In genomic region chr10:103475437-103475836, GRCh38 we compare ENCODE assay signal across 17 cellular contexts. TPM values are rescaled to one million over a fixed set of nuclear protein-coding genes. Genes with fewer than 3 reads are reported as not detected.
A peak's percentile ranks its signal among the peaks of the same experiment; 100 is the strongest.
DNase-seq lines count a peak whose midpoint lies in the region; ATAC-seq, FAIRE-seq and TF ChIP-seq lines count a peak whose summit lies in the region.
"Had no signal": no experiment of that assay in that cellular context is flagged by ENCODE, and none has a peak within 500 bp of the region (broad histone marks: within the 10 kb centered on the region; RNA-seq: fewer than 3 reads in every experiment).

No MANE protein-coding gene starts in this region.

- H3K9ac ChIP-seq in trophoblast cell (ENCODE audit: low read length) = no peak overlapping the region
- H3K9ac ChIP-seq: BLaER1, GM23248 had no signal

- no peak overlapping the region for H3K4me3 Mint-ChIP-seq in activated naive CD8-positive, alpha-beta T cell treated with anti-CD3 and anti-CD28 coated beads, Interleukin-2, amount 10 ng/mL, durations not matched to agents 7 days and 5 days
- H3K4me3 Mint-ChIP-seq in activated naive CD8-positive, alpha-beta T cell treated with anti-CD3 and anti-CD28 coated beads for 36 hours = no peak overlapping the region
- H3K4me3 Mint-ChIP-seq in effector memory CD8-positive, alpha-beta T cell = no peak overlapping the region
- H3K4me3 Mint-ChIP-seq: CD8-positive, alpha-beta memory T cell; H9 had no signal

- peaks cover 7% of the 10 kb centered on the region for H3K36me3 Mint-ChIP-seq in activated naive CD8-positive, alpha-beta T cell treated with anti-CD3 and anti-CD28 coated beads, Interleukin-2, amount 10 ng/mL, durations not matched to agents 7 days and 5 days
- H3K36me3 Mint-ChIP-seq in activated naive CD8-positive, alpha-beta T cell treated with anti-CD3 and anti-CD28 coated beads for 36 hours = no peaks in the 10 kb centered on the region
- peaks cover 5% of the 10 kb centered on the region for H3K36me3 Mint-ChIP-seq in effector memory CD8-positive, alpha-beta T cell (ENCODE audit: insufficient read depth)

- no peak for TF ChIP-seq EP300 in Ishikawa (IDR thresholded peaks at IDR 0.05; ENCODE audit: borderline replicate concordance)

- H2BK120ac ChIP-seq in trophoblast cell (ENCODE audit: insufficient read depth, low read length, poor library complexity) = no peak overlapping the region

- TF ChIP-seq POLR2A in lower leg skin (IDR thresholded peaks at IDR 0.05) = no peak

- no peak overlapping the region for H3K23ac ChIP-seq in trophoblast cell (ENCODE audit: low read length)

- H2BK12ac ChIP-seq in trophoblast cell (ENCODE audit: low read length) = no peak overlapping the region

- no peak overlapping the region for H3K14ac ChIP-seq in trophoblast cell (ENCODE audit: low read length)

- no peak for TF ChIP-seq RAD21 in Ishikawa (IDR thresholded peaks at IDR 0.05; ENCODE audit: low read depth)

- intact Hi-C loops in pancreas (cut with DNase I) (loop anchor here in 2 of 3 donors (5.0 kb wide), 2 partner anchors 43 to 63 kb away; no protein-coding TSS in a partner anchor), lower leg skin (cut with DNase I; ENCODE audit: low total_unique reads) (no loop called here)

- no peak overlapping the region for H3K18ac ChIP-seq in trophoblast cell (ENCODE audit: low read length)

- no peak overlapping the region for H4K91ac ChIP-seq in trophoblast cell (ENCODE audit: low read depth, low read length)

- H3K27me3 ChIP-seq in trophoblast cell (ENCODE audit: insufficient read depth, low read length) = no peaks in the 10 kb centered on the region
- H3K27me3 ChIP-seq in pancreas = no peaks in the 10 kb centered on the region
- H3K27me3 ChIP-seq: BLaER1 had no signal

- no peaks in the 10 kb centered on the region for H3K9me3 ChIP-seq in trophoblast cell (ENCODE audit: insufficient read depth, low read depth, low read length)
- H3K9me3 ChIP-seq in pancreas = no peaks in the 10 kb centered on the region
- H3K9me3 ChIP-seq: BLaER1 had no signal

- POLR2A ChIA-PET in activated naive CD8-positive, alpha-beta T cell treated with anti-CD3 and anti-CD28 coated beads, Interleukin-2, amount 10 ng/mL, durations not matched to agents 7 days and 5 days (lab: Charles Lee) = interaction anchor here (0.7 to 3.6 kb wide), 3 partner anchors 16 to 23 kb away, joined by 3 to 40 read pairs (median 3); partner anchors contain the start of gene CALHM2

- no peaks in the 10 kb centered on the region for H3K79me1 ChIP-seq in trophoblast cell (ENCODE audit: low read length)

- peaks cover 44% of the 10 kb centered on the region for H3K4me1 Mint-ChIP-seq in activated naive CD8-positive, alpha-beta T cell treated with anti-CD3 and anti-CD28 coated beads, Interleukin-2, amount 10 ng/mL, durations not matched to agents 7 days and 5 days
- peaks cover 20% of the 10 kb centered on the region for H3K4me1 Mint-ChIP-seq in activated naive CD8-positive, alpha-beta T cell treated with anti-CD3 and anti-CD28 coated beads for 36 hours
- peaks cover 28 to 33% of the 10 kb centered on the region in 2 donors for H3K4me1 Mint-ChIP-seq in effector memory CD8-positive, alpha-beta T cell (ENCODE audit: low read depth in 2 of 2)

- no peak overlapping the region for H2AK5ac ChIP-seq in trophoblast cell (ENCODE audit: low read length)

- H3K4me2 ChIP-seq in trophoblast cell (ENCODE audit: low read length) = no peak overlapping the region
- H3K4me2 ChIP-seq: BLaER1 had no signal

- no peak for TF ChIP-seq CTCF in pancreas (IDR thresholded peaks at IDR 0.05)
- no peak for TF ChIP-seq CTCF in lower leg skin (IDR thresholded peaks at IDR 0.05)

- H3K4ac ChIP-seq in trophoblast cell (ENCODE audit: low read depth, low read length) = no peak overlapping the region

- H4K8ac ChIP-seq in trophoblast cell (ENCODE audit: low read depth, low read length) = no peak overlapping the region

- DNase-seq in activated naive CD8-positive, alpha-beta T cell treated with anti-CD3 and anti-CD28 coated beads, Interleukin-2, amount 10 ng/mL, durations not matched to agents 7 days and 5 days = no peak
- no peak for DNase-seq in activated naive CD8-positive, alpha-beta T cell treated with anti-CD3 and anti-CD28 coated beads for 36 hours
- DNase-seq in effector memory CD8-positive, alpha-beta T cell = no peak
- no peak for DNase-seq in trophoblast cell
- DNase-seq in DMS 273 treated with DMSO at 0.1 percent for 48 hours (lab: John Stamatoyannopoulos, UW) = no peak
- no peak for DNase-seq in pancreas
- no peak for DNase-seq in lower leg skin (ENCODE audit: low spot score in 2 of 2)
- DNase-seq: 8988T; AML-193; CD8-positive, alpha-beta memory T cell; GM23248; H9 had no signal

- no CpG with 5 or more reads among the region's 4 CpGs for WGBS in trophoblast cell (ENCODE audit: extremely low coverage, insufficient coverage, insufficient read length)
- WGBS in pancreas, 2 donors = 78 to 79% methylated on average over 4 of the region's 4 CpGs
- WGBS in lower leg skin, 2 donors = 78 to 90% methylated on average over 3 to 4 of the region's 4 CpGs

- no peak for FAIRE-seq in pancreas (lab: Jason Lieb, UNC)
- FAIRE-seq: GM12891 had no signal

- no peak overlapping the region for H3K27ac ChIP-seq in trophoblast cell (ENCODE audit: low read depth, low read length)
- no peak overlapping the region for H3K27ac ChIP-seq in pancreas
- H3K27ac ChIP-seq: BLaER1, GM23248 had no signal

- no peak for ATAC-seq in activated naive CD8-positive, alpha-beta T cell treated with anti-CD3 and anti-CD28 coated beads, Interleukin-2, amount 10 ng/mL, durations not matched to agents 7 days and 5 days (ENCODE audit: low read depth)
- no peak for ATAC-seq in effector memory CD8-positive, alpha-beta T cell (replicated peaks)
- no peak for ATAC-seq in pancreas

- H3K27ac Mint-ChIP-seq in activated naive CD8-positive, alpha-beta T cell treated with anti-CD3 and anti-CD28 coated beads, Interleukin-2, amount 10 ng/mL, durations not matched to agents 7 days and 5 days = peak overlapping the region; percentile 31
- no peak overlapping the region for H3K27ac Mint-ChIP-seq in activated naive CD8-positive, alpha-beta T cell treated with anti-CD3 and anti-CD28 coated beads for 36 hours
- H3K27ac Mint-ChIP-seq in effector memory CD8-positive, alpha-beta T cell = peak overlapping the region; percentile 19 to 41

- H3K4me1 ChIP-seq in trophoblast cell (ENCODE audit: control insufficient read depth in 1 of 2, insufficient read depth in 2 of 2, low read length in 2 of 2) (peaks cover 2 to 3% of the 10 kb centered on the region in 2 experiments), pancreas (no peaks in the 10 kb centered on the region)

- no peak overlapping the region for H2AFZ ChIP-seq in trophoblast cell (ENCODE audit: insufficient read depth, low read length, poor library complexity)
- H2AFZ ChIP-seq: GM23248 had no signal

- H3K36me3 ChIP-seq in trophoblast cell (ENCODE audit: control insufficient read depth in 1 of 2, insufficient read depth in 2 of 2, low read length in 2 of 2) (no peaks in the 10 kb centered on the region), pancreas (no peaks in the 10 kb centered on the region)
- H3K36me3 ChIP-seq: BLaER1 had no signal

- H3K9me3 Mint-ChIP-seq in activated naive CD8-positive, alpha-beta T cell treated with anti-CD3 and anti-CD28 coated beads, Interleukin-2, amount 10 ng/mL, durations not matched to agents 7 days and 5 days = peaks cover 3% of the 10 kb centered on the region
- no peaks in the 10 kb centered on the region for H3K9me3 Mint-ChIP-seq in activated naive CD8-positive, alpha-beta T cell treated with anti-CD3 and anti-CD28 coated beads for 36 hours
- H3K9me3 Mint-ChIP-seq in effector memory CD8-positive, alpha-beta T cell = no peaks in the 10 kb centered on the region
- H3K9me3 Mint-ChIP-seq: CD8-positive, alpha-beta memory T cell; H9 had no signal

- no peak overlapping the region for H4K12ac ChIP-seq in trophoblast cell (ENCODE audit: low read depth, low read length)

- no peaks in the 10 kb centered on the region for H3K27me3 Mint-ChIP-seq in activated naive CD8-positive, alpha-beta T cell treated with anti-CD3 and anti-CD28 coated beads, Interleukin-2, amount 10 ng/mL, durations not matched to agents 7 days and 5 days
- H3K27me3 Mint-ChIP-seq in activated naive CD8-positive, alpha-beta T cell treated with anti-CD3 and anti-CD28 coated beads for 36 hours = no peaks in the 10 kb centered on the region
- no peaks in the 10 kb centered on the region for H3K27me3 Mint-ChIP-seq in effector memory CD8-positive, alpha-beta T cell
- H3K27me3 Mint-ChIP-seq: CD8-positive, alpha-beta memory T cell had no signal

- no peak overlapping the region for H2BK5ac ChIP-seq in trophoblast cell (ENCODE audit: low read depth, low read length, poor library complexity)

- H3K4me3 ChIP-seq in trophoblast cell (ENCODE audit: low read depth, low read length) = peak overlapping the region; percentile 43
- H3K4me3 ChIP-seq in pancreas = no peak overlapping the region
- H3K4me3 ChIP-seq in lower leg skin (ENCODE audit: low read depth, poor library complexity, severe bottlenecking) = no peak overlapping the region
- H3K4me3 ChIP-seq: BLaER1, GM23248 had no signal

- no peaks in the 10 kb centered on the region for H3K79me2 ChIP-seq in trophoblast cell (ENCODE audit: control insufficient read depth, insufficient read depth, low read length, poor library complexity)

RNA-seq across cellular contexts. Expression of gene CALHM3, which starts 3.6 kb away (rescaled TPM):
- under 1 TPM; 0.17 to 0.67 TPM for total RNA-seq in activated naive CD8-positive, alpha-beta T cell treated with anti-CD3 and anti-CD28 coated beads, Interleukin-2, amount 10 ng/mL, durations not matched to agents 7 days and 5 days
- total RNA-seq in activated naive CD8-positive, alpha-beta T cell treated with anti-CD3 and anti-CD28 coated beads for 36 hours = not detected
- 0.33 and 0.36 TPM in 2 replicates for polyA plus RNA-seq in trophoblast cell (2013)
- total RNA-seq in pancreas (under 1 TPM; 0.08 to 0.58 (median 0.17) TPM), lower leg skin (not detected)
- polyA plus RNA-seq in pancreas = 1 to 10 TPM in 1 of 2 donors, under 1 TPM in 1; 0.11 to 1.5 TPM
- total RNA-seq: CD8-positive, alpha-beta memory T cell; GM23248; H9; HT1080 had no signal
- polyA plus RNA-seq: CD8-positive, alpha-beta memory T cell; GM23248 had no signal

RNA-seq across cellular contexts. Expression of gene CALHM1, which starts 16.7 kb away (rescaled TPM):
- total RNA-seq in activated naive CD8-positive, alpha-beta T cell treated with anti-CD3 and anti-CD28 coated beads, Interleukin-2, amount 10 ng/mL, durations not matched to agents 7 days and 5 days = under 1 TPM; 0.74 to 0.94 TPM
- total RNA-seq in activated naive CD8-positive, alpha-beta T cell treated with anti-CD3 and anti-CD28 coated beads for 36 hours = not detected
- 0.01 TPM in 1 of 2 replicates, not detected in the other for polyA plus RNA-seq in trophoblast cell (2013)
- total RNA-seq in pancreas (under 1 TPM in 1 of 6 donors, not detected in 5; 0.16 TPM), lower leg skin (not detected)
- not detected for polyA plus RNA-seq in pancreas
- total RNA-seq: CD8-positive, alpha-beta memory T cell; Daoy; GM23248; HT1080 had no signal
- polyA plus RNA-seq: CD8-positive, alpha-beta memory T cell had no signal

RNA-seq across cellular contexts. Expression of gene NEURL1, which starts 18.1 kb away (rescaled TPM):
- total RNA-seq in activated naive CD8-positive, alpha-beta T cell treated with anti-CD3 and anti-CD28 coated beads, Interleukin-2, amount 10 ng/mL, durations not matched to agents 7 days and 5 days = 1 to 10 TPM; 1.6 to 2.0 TPM
- 1 to 10 TPM; 3.1 to 3.2 TPM for total RNA-seq in activated naive CD8-positive, alpha-beta T cell treated with anti-CD3 and anti-CD28 coated beads for 36 hours
- 197 and 211 TPM in 2 replicates for polyA plus RNA-seq in trophoblast cell (2013)
- total RNA-seq in pancreas = 10 to 100 TPM; 11.0 to 19.2 (median 17.6) TPM
- polyA plus RNA-seq in pancreas = 10 to 100 TPM; 36.3 to 69.9 TPM
- under 1 TPM in 3 of 4 donors, not detected in 1; 0.13 to 0.23 (median 0.22) TPM for total RNA-seq in lower leg skin
- total RNA-seq: Daoy, HT1080 had no signal

RNA-seq across cellular contexts. Expression of gene CALHM2, which starts 23.3 kb away (rescaled TPM):
- total RNA-seq in activated naive CD8-positive, alpha-beta T cell treated with anti-CD3 and anti-CD28 coated beads, Interleukin-2, amount 10 ng/mL, durations not matched to agents 7 days and 5 days = 100 to 1,000 TPM; 117 to 124 TPM
- total RNA-seq in activated naive CD8-positive, alpha-beta T cell treated with anti-CD3 and anti-CD28 coated beads for 36 hours = 1 to 10 TPM; 4.5 to 4.8 TPM
- 8.8 and 10.1 TPM in 2 replicates for polyA plus RNA-seq in trophoblast cell (2013)
- 10 to 100 TPM in 1 of 6 donors, 1 to 10 TPM in 5; 1.1 to 14.0 (median 4.1) TPM for total RNA-seq in pancreas
- 1 to 10 TPM; 7.0 to 7.7 TPM for polyA plus RNA-seq in pancreas
- total RNA-seq in lower leg skin = 10 to 100 TPM; 13.8 to 37.2 (median 15.4) TPM
- total RNA-seq: H9, HT1080 had no signal
